ENCODE assay signal across 8 cellular contexts in genomic region chr20:46994341-46994740, GRCh38.
DNase-seq lines count a peak whose midpoint lies in the region; ATAC-seq and TF ChIP-seq lines count a peak whose summit lies in the region.

No MANE protein-coding gene starts in this region.

- no peak overlapping the region for H3K4me3 Mint-ChIP-seq in MCF 10A (ENCODE audit: unreplicated experiment)
- H3K4me3 Mint-ChIP-seq in activated naive CD8-positive, alpha-beta T cell = peak overlapping the region; percentile 69

- dilution Hi-C loops in mammary epithelial cell (cut with HindIII; ENCODE audit: low sequenced_read_pairs) = no loop called here

- no peaks in the 10 kb centered on the region for H3K9me3 Mint-ChIP-seq in MCF 10A (ENCODE audit: unreplicated experiment)
- H3K9me3 Mint-ChIP-seq in activated naive CD8-positive, alpha-beta T cell (ENCODE audit: low read depth) = no peaks in the 10 kb centered on the region

- peak; percentile 48 for DNase-seq in mammary epithelial cell
- DNase-seq in MCF 10A (ENCODE audit: unreplicated experiment) = no peak
- peak; percentile 65 for DNase-seq in stimulated activated naive CD8-positive, alpha-beta T cell treated with anti-CD3 and anti-CD28 coated beads, Interleukin-15, Interleukin-2, amounts not matched to agents 100 U/mL and 50 U/mL, for 24 hours
- no peak for DNase-seq in NCI-H774 (lab: John Stamatoyannopoulos, UW)
- DNase-seq in C1 segment of cervical spinal cord (lab: John Stamatoyannopoulos, UW) = no peak
- DNase-seq in DMS 273 treated with DMSO at 0.1 percent for 48 hours (lab: John Stamatoyannopoulos, UW) = no peak

- H4K20me1 ChIP-seq in mammary epithelial cell (ENCODE audit: insufficient read depth, low read length) = no peaks in the 10 kb centered on the region

- CTCF ChIA-PET in mammary epithelial cell (lab: Charles Lee; ENCODE audit: low non-redundant PET) (no interaction called here), MCF 10A (lab: Yijun Ruan, JAX) (interaction anchor here (0.6 to 1.3 kb wide), 3 partner anchors 23 to 238 kb away, joined by 3 to 6 read pairs (median 4); no protein-coding TSS in a partner anchor)

- 0% methylated on average over 4 of the region's 5 CpGs for WGBS in mammary epithelial cell (ENCODE audit: low coverage, missing lambda C conversion rate)

- in situ Hi-C loops in mammary epithelial cell (cut with MboI; ENCODE audit: low sequenced_read_pairs in 2 of 2) = no loop called here

- H2AFZ ChIP-seq in mammary epithelial cell (ENCODE audit: low read depth, low read length) = no peak overlapping the region

- no peaks in the 10 kb centered on the region for H3K79me2 ChIP-seq in mammary epithelial cell (ENCODE audit: insufficient read depth, low read length)

- H3K4me1 ChIP-seq in mammary epithelial cell (ENCODE audit: insufficient read depth, low read length) = peaks cover 11% of the 10 kb centered on the region

- no peaks in the 10 kb centered on the region for H3K36me3 ChIP-seq in mammary epithelial cell (ENCODE audit: insufficient read depth, low read length)

- H3K9me3 ChIP-seq in mammary epithelial cell (replicated peaks; ENCODE audit: insufficient read depth, low read length) = no peaks in the 10 kb centered on the region

- H3K9ac ChIP-seq in mammary epithelial cell (ENCODE audit: insufficient read depth, low read length) = no peak overlapping the region

- H3K4me2 ChIP-seq in mammary epithelial cell (ENCODE audit: insufficient read depth, low read depth, low read length) = peak overlapping the region; percentile 27

- BruUV-seq in mammary epithelial cell (replicated peaks; lab: Mats Ljungman, UMichigan) = no TSS peak
- no TSS peak for BruUV-seq in MCF 10A (replicated peaks; lab: Mats Ljungman, UMichigan)

- POLR2A ChIA-PET in MCF 10A (lab: Yijun Ruan, JAX) = no interaction called here

- ATAC-seq in HG03442 (IDR thresholded peaks at IDR 0.05; ENCODE audit: unreplicated experiment) = peak; percentile 91
- peak; percentile 95 for ATAC-seq in stimulated activated naive CD8-positive, alpha-beta T cell treated with anti-CD3 and anti-CD28 coated beads, Interleukin-15, Interleukin-2, amounts not matched to agents 100 U/mL and 50 U/mL, for 24 hours

- intact Hi-C loops in mammary epithelial cell (cut with micrococcal nuclease) (no loop called here), MCF 10A (cut with micrococcal nuclease) (no loop called here)

- H3K27ac Mint-ChIP-seq in MCF 10A (ENCODE audit: low read depth, unreplicated experiment) = no peak overlapping the region
- no peak overlapping the region for H3K27ac Mint-ChIP-seq in activated naive CD8-positive, alpha-beta T cell

- no peak overlapping the region for H3K4me3 ChIP-seq in mammary epithelial cell (replicated peaks in 1 of 3; ENCODE audit: insufficient read depth in 1 of 3, low read depth in 2 of 3, low read length in 3 of 3)

- peaks cover 13% of the 10 kb centered on the region for H3K27me3 Mint-ChIP-seq in MCF 10A (ENCODE audit: insufficient read depth, unreplicated experiment)
- H3K27me3 Mint-ChIP-seq in activated naive CD8-positive, alpha-beta T cell = peaks cover 11% of the 10 kb centered on the region

- no peak overlapping the region for H3K27ac ChIP-seq in mammary epithelial cell (ENCODE audit: insufficient read depth, low read depth, low read length)

- no peak for TF ChIP-seq CTCF in mammary epithelial cell (conservative IDR thresholded peaks at IDR 0.05 in 1 of 2, IDR thresholded peaks at IDR 0.05 in 1 of 2; ENCODE audit: extremely low read depth in 1 of 2, insufficient read depth in 1 of 2, low read depth in 1 of 2, low read length in 2 of 2)
- no peak for TF ChIP-seq CTCF in MCF 10A (IDR thresholded peaks at IDR 0.05; ENCODE audit: unreplicated experiment)

- no peaks in the 10 kb centered on the region for H3K36me3 Mint-ChIP-seq in MCF 10A (ENCODE audit: insufficient read depth, unreplicated experiment)
- H3K36me3 Mint-ChIP-seq in activated naive CD8-positive, alpha-beta T cell = no peaks in the 10 kb centered on the region

- H3K4me1 Mint-ChIP-seq in MCF 10A (ENCODE audit: insufficient read depth, unreplicated experiment) = peaks cover 8% of the 10 kb centered on the region
- H3K4me1 Mint-ChIP-seq in activated naive CD8-positive, alpha-beta T cell (ENCODE audit: low read depth) = peaks cover 10% of the 10 kb centered on the region

- no peaks in the 10 kb centered on the region for H3K27me3 ChIP-seq in mammary epithelial cell (ENCODE audit: insufficient read depth, low read length)

Comparison
In these comparisons a context has a peak if more than half of its experiments do, and no peak if none do; other contexts are left out.
1. DNase-seq: peak in mammary epithelial cell (single experiment) and stimulated activated naive CD8-positive, alpha-beta T cell treated with anti-CD3 and anti-CD28 coated beads, Interleukin-15, Interleukin-2, amounts not matched to agents 100 U/mL and 50 U/mL, for 24 hours (single experiment); none in MCF 10A (single experiment), NCI-H774 (single experiment), C1 segment of cervical spinal cord (0 of 14) and DMS 273 treated with DMSO at 0.1 percent for 48 hours (single experiment).